In the genomic region with DNA sequence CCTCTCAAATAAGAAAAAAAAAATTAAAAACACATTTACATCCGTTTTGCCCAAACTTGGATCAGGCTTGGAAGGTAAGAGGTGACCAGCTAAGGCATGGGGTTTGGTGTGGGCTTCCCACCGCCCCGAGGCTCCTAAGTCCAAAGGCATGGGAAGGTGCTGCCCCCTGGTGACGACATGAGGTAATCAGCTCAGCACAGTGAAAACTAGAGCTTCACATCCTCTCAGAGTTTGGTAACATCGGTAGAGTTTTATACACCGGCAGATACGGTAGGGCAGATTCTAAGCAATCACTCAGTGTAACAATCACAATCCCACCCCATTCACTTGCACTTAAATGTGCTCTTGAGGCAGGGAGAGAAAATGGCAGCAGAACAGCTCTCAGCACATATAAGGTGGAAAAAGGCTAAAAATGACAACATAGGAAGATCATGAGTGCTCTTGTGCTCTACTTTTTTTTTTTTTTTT, we compare ENCODE assay signal across 8 cellular contexts.
DNase-seq lines count a peak whose midpoint lies in the region; ATAC-seq, FAIRE-seq and TF ChIP-seq lines count a peak whose summit lies in the region.

No MANE protein-coding gene starts in this region.

- H3K4me2 ChIP-seq in GM23248 (ENCODE audit: unreplicated experiment) (no peak overlapping the region), SK-N-SH (no peak overlapping the region)

- peak; percentile 100 for TF ChIP-seq RAD21 in SK-N-SH (IDR thresholded peaks at IDR 0.05; ENCODE audit: low read length)

- DNase-seq in EH (ENCODE audit: low read depth): peak; percentile 65
- DNase-seq in GM23248: peak; percentile 68
- peak; percentile 52 for DNase-seq in MG63
- DNase-seq in SK-N-SH: peak; percentile 85
- DNase-seq in activated naive CD4-positive, alpha-beta T cell treated with anti-CD3 and anti-CD28 coated beads, Interleukin-2, amount 50 U/mL, for 72 hours (ENCODE audit: low spot score in 2 of 2): peak; percentile 60 to 76
- DNase-seq in cardiac muscle cell (ENCODE audit: low read depth in 1 of 2, low spot score in 1 of 2): peak; percentile 85 to 90
- DNase-seq in posterior vena cava (ENCODE audit: low spot score): peak; percentile 93
- peak; percentile 81 for DNase-seq in urothelium cell line (ENCODE audit: low spot score)

- H3F3A ChIP-seq in GM23248 (ENCODE audit: insufficient read depth) (no peaks in the 10 kb centered on the region), SK-N-SH (replicated peaks; ENCODE audit: insufficient read depth) (no peaks in the 10 kb centered on the region)

- POLR2A ChIA-PET in SK-N-SH (lab: Yijun Ruan, JAX): interaction anchor here (0.6 to 1.5 kb wide), 7 partner anchors 14 to 694 kb away, joined by 3 to 12 read pairs (median 4); no protein-coding TSS in a partner anchor

- CTCF ChIA-PET in SK-N-SH (lab: Yijun Ruan, JAX): interaction anchor here (0.6 to 20.0 kb wide), 98 partner anchors 8 to 882 kb away, joined by 3 to 460 read pairs (median 5); no protein-coding TSS in a partner anchor

- H3K36me3 Mint-ChIP-seq in activated naive CD4-positive, alpha-beta T cell treated with anti-CD3 and anti-CD28 coated beads, Interleukin-2, amount 50 U/mL, for 72 hours: peaks cover 0 to 19% of the 10 kb centered on the region in 2 donors

- H3K9me3 ChIP-seq in GM23248 (ENCODE audit: low read depth): no peaks in the 10 kb centered on the region
- no peaks in the 10 kb centered on the region for H3K9me3 ChIP-seq in MG63
- no peaks in the 10 kb centered on the region for H3K9me3 ChIP-seq in SK-N-SH
- no peaks in the 10 kb centered on the region for H3K9me3 ChIP-seq in cardiac muscle cell (ENCODE audit: low read depth)

- no peaks in the 10 kb centered on the region for H3K9me3 Mint-ChIP-seq in activated naive CD4-positive, alpha-beta T cell treated with anti-CD3 and anti-CD28 coated beads, Interleukin-2, amount 50 U/mL, for 72 hours

- WGBS in GM23248 (ENCODE audit: low coverage in 1 of 2, low lambda C conversion rate in 2 of 2, missing lambda C conversion rate in 2 of 2), 2 experiments: 2 to 5% methylated on average over 7 of the region's 7 CpGs
- 3% methylated on average over 7 of the region's 7 CpGs for WGBS in SK-N-SH (ENCODE audit: low lambda C conversion rate)

- no peak for TF ChIP-seq EP300 in SK-N-SH (IDR thresholded peaks at IDR 0.05; ENCODE audit: borderline replicate concordance in 1 of 2, low read depth in 1 of 2, low read length in 1 of 2)

- H3K36me3 ChIP-seq in GM23248 (ENCODE audit: low read depth): no peaks in the 10 kb centered on the region
- no peaks in the 10 kb centered on the region for H3K36me3 ChIP-seq in MG63
- no peaks in the 10 kb centered on the region for H3K36me3 ChIP-seq in SK-N-SH (replicated peaks in 1 of 2; ENCODE audit: control insufficient read depth in 1 of 2, insufficient read depth in 2 of 2, low read length in 1 of 2)
- no peaks in the 10 kb centered on the region for H3K36me3 ChIP-seq in cardiac muscle cell

- H3K9me2 ChIP-seq in GM23248 (ENCODE audit: insufficient read depth) (no peaks in the 10 kb centered on the region), SK-N-SH (no peaks in the 10 kb centered on the region)

- FAIRE-seq in urothelium cell line (lab: Jason Lieb, UNC): peak; percentile 93

- no peak overlapping the region for H3K27ac Mint-ChIP-seq in activated naive CD4-positive, alpha-beta T cell treated with anti-CD3 and anti-CD28 coated beads, Interleukin-2, amount 50 U/mL, for 72 hours

- no peaks in the 10 kb centered on the region for H4K20me1 ChIP-seq in GM23248 (ENCODE audit: insufficient read depth)
- no peaks in the 10 kb centered on the region for H4K20me1 ChIP-seq in SK-N-SH (ENCODE audit: insufficient read depth)

- intact Hi-C loops in posterior vena cava (cut with DNase I): loop anchor here (5.0 kb wide), 2 partner anchors 195 to 215 kb away; no protein-coding TSS in a partner anchor

- TF ChIP-seq CTCF in SK-N-SH (IDR thresholded peaks at IDR 0.05): peak; percentile 100
- peak; percentile 84 for TF ChIP-seq CTCF in cardiac muscle cell (IDR thresholded peaks at IDR 0.05; ENCODE audit: low read depth, low read length)

- H3K4me1 ChIP-seq in GM23248 (ENCODE audit: insufficient read depth) (no peaks in the 10 kb centered on the region), SK-N-SH (ENCODE audit: control insufficient read depth in 1 of 2, insufficient read depth in 2 of 2, low read depth in 1 of 2, low read length in 1 of 2) (peaks cover 0 to 2% of the 10 kb centered on the region in 2 experiments; a peak in 1 of 4 replicates), cardiac muscle cell (ENCODE audit: low read depth) (peaks cover 18% of the 10 kb centered on the region)

- no peak overlapping the region for H3K9ac ChIP-seq in GM23248
- H3K9ac ChIP-seq in SK-N-SH: no peak overlapping the region

- in situ Hi-C loops in GM23248 (cut with MboI): loop anchor here (10.0 to 25.0 kb wide), 2 partner anchors 197 to 695 kb away; no protein-coding TSS in a partner anchor

- H2AFZ ChIP-seq in GM23248 (no peak overlapping the region), SK-N-SH (ENCODE audit: low read depth) (no peak overlapping the region)

- H3K79me2 ChIP-seq in GM23248 (ENCODE audit: insufficient read depth): no peaks in the 10 kb centered on the region
- H3K79me2 ChIP-seq in SK-N-SH (ENCODE audit: insufficient read depth): no peaks in the 10 kb centered on the region

- H3K4me3 ChIP-seq in GM23248 (no peak overlapping the region), MG63 (no peak overlapping the region), SK-N-SH (ENCODE audit: low read depth in 2 of 2, low read length in 1 of 2) (no peak overlapping the region; a peak in 1 of 4 replicates), cardiac muscle cell (no peak overlapping the region)

- no peaks in the 10 kb centered on the region; the same call in 1 of the 2 replicates for H3K27me3 ChIP-seq in GM23248 (replicated peaks; ENCODE audit: insufficient read depth)
- no peaks in the 10 kb centered on the region for H3K27me3 ChIP-seq in MG63
- no peaks in the 10 kb centered on the region for H3K27me3 ChIP-seq in SK-N-SH (ENCODE audit: insufficient read depth)
- H3K27me3 ChIP-seq in cardiac muscle cell: no peaks in the 10 kb centered on the region

- H3K27ac ChIP-seq in GM23248 (no peak overlapping the region), SK-N-SH (ENCODE audit: low read depth in 2 of 2, low read length in 1 of 2) (no peak overlapping the region), cardiac muscle cell (no peak overlapping the region)

- ATAC-seq in activated naive CD4-positive, alpha-beta T cell treated with anti-CD3 and anti-CD28 coated beads, Interleukin-2, amount 50 U/mL, for 72 hours: peak; percentile 80 to 84

TF ChIP-seq in SK-N-SH, 30 proteins besides CTCF, POLR2A, EP300 and RAD21:
- TF ChIP-seq NRF1 (IDR thresholded peaks at IDR 0.05; ENCODE audit: low read depth, low read length) (0 out of 2 replicates have a peak, but pooled peaks have one; percentile 28), FOSL2 (IDR thresholded peaks at IDR 0.05; ENCODE audit: borderline replicate concordance, low read depth) (no peak), RXRA (IDR thresholded peaks at IDR 0.05; ENCODE audit: borderline replicate concordance, low read depth) (no peak), JUND (IDR thresholded peaks at IDR 0.05) (no peak), MXI1 (IDR thresholded peaks at IDR 0.05; ENCODE audit: low read depth, low read length) (peak; percentile 64; the same call in 1 of the 2 replicates), EZH2phosphoT487 (IDR thresholded peaks at IDR 0.05; ENCODE audit: borderline replicate concordance, low read depth) (no peak), SMC3 (IDR thresholded peaks at IDR 0.05; ENCODE audit: low read depth, low read length) (peak; percentile 99), RCOR1 (IDR thresholded peaks at IDR 0.05; ENCODE audit: low read length) (peak; percentile 42; the same call in 1 of the 2 replicates), TAF1 (IDR thresholded peaks at IDR 0.05; ENCODE audit: borderline replicate concordance, low read depth, low read length) (no peak), POLR2AphosphoS5 (IDR thresholded peaks at IDR 0.05; ENCODE audit: low read depth, low read length) (no peak), RFX5 (IDR thresholded peaks at IDR 0.05; ENCODE audit: low read length) (no peak)
- TF ChIP-seq, protein P1, sequence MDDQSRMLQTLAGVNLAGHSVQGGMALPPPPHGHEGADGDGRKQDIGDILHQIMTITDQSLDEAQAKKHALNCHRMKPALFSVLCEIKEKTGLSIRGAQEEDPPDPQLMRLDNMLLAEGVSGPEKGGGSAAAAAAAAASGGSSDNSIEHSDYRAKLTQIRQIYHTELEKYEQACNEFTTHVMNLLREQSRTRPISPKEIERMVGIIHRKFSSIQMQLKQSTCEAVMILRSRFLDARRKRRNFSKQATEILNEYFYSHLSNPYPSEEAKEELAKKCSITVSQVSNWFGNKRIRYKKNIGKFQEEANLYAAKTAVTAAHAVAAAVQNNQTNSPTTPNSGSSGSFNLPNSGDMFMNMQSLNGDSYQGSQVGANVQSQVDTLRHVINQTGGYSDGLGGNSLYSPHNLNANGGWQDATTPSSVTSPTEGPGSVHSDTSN (IDR thresholded peaks at IDR 0.05): no peak
- TF ChIP-seq, protein P2, sequence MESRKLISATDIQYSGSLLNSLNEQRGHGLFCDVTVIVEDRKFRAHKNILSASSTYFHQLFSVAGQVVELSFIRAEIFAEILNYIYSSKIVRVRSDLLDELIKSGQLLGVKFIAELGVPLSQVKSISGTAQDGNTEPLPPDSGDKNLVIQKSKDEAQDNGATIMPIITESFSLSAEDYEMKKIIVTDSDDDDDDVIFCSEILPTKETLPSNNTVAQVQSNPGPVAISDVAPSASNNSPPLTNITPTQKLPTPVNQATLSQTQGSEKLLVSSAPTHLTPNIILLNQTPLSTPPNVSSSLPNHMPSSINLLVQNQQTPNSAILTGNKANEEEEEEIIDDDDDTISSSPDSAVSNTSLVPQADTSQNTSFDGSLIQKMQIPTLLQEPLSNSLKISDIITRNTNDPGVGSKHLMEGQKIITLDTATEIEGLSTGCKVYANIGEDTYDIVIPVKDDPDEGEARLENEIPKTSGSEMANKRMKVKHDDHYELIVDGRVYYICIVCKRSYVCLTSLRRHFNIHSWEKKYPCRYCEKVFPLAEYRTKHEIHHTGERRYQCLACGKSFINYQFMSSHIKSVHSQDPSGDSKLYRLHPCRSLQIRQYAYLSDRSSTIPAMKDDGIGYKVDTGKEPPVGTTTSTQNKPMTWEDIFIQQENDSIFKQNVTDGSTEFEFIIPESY (IDR thresholded peaks at IDR 0.05; ENCODE audit: borderline replicate concordance, low read depth): no peak
- TF ChIP-seq, protein P3, sequence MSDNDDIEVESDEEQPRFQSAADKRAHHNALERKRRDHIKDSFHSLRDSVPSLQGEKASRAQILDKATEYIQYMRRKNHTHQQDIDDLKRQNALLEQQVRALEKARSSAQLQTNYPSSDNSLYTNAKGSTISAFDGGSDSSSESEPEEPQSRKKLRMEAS (IDR thresholded peaks at IDR 0.05; ENCODE audit: low read depth): no peak
TF ChIP-seq in SK-N-SH: peak in this region for 4.
